ENCODE assay signal across 10 cellular contexts in genomic region chr18:54260376-54261072, GRCh38. TPM values are rescaled to one million over a fixed set of nuclear protein-coding genes. Genes with fewer than 3 reads are reported as not detected.
A peak's percentile ranks its signal among the peaks of the same experiment; 100 is the strongest.
DNase-seq lines count a peak whose midpoint lies in the region; ATAC-seq and TF ChIP-seq lines count a peak whose summit lies in the region.
"Had no signal": no experiment of that assay in that cellular context is flagged by ENCODE, and none has a peak within 500 bp of the region (broad histone marks: within the 10 kb centered on the region; RNA-seq: fewer than 3 reads in every experiment).

No MANE protein-coding gene starts in this region.

- no peak overlapping the region for H3K4me3 ChIP-seq in Peyer's patch
- H3K4me3 ChIP-seq in right lobe of liver = no peak overlapping the region

- no peak for TF ChIP-seq CTCF in Peyer's patch (IDR thresholded peaks at IDR 0.05)
- TF ChIP-seq CTCF in right lobe of liver (IDR thresholded peaks at IDR 0.05) = no peak

- DNase-seq in Peyer's patch = no peak
- no peak for DNase-seq in right lobe of liver
- DNase-seq in NCI-H69 (lab: John Stamatoyannopoulos, UW) = no peak
- no peak for DNase-seq in NCI-H526 (lab: John Stamatoyannopoulos, UW)
- DNase-seq in midbrain (lab: John Stamatoyannopoulos, UW) = no peak
- DNase-seq in NCI-H1092 (lab: John Stamatoyannopoulos, UW) = no peak
- DNase-seq: activated effector memory CD4-positive, alpha-beta T cell treated with Interleukin-2 at 50 U/mL for 16 hours; NCI-H2029 treated with DMSO at 0.1 percent for 48 hours had no signal

- H3K4me1 ChIP-seq in Peyer's patch (peaks cover 0 to 7% (median under 1%) of the 10 kb centered on the region in 4 donors), right lobe of liver (no peaks in the 10 kb centered on the region)

- TF ChIP-seq POLR2A in Peyer's patch (IDR thresholded peaks at IDR 0.05) (no peak), right lobe of liver (IDR thresholded peaks at IDR 0.05) (no peak)

- no peaks in the 10 kb centered on the region for H3K27me3 ChIP-seq in Peyer's patch
- H3K27me3 ChIP-seq in right lobe of liver = no peaks in the 10 kb centered on the region

- intact Hi-C loops in right lobe of liver (cut with DNase I) = no loop called here

- H3K9me3 ChIP-seq in Peyer's patch = no peaks in the 10 kb centered on the region
- no peaks in the 10 kb centered on the region for H3K9me3 ChIP-seq in right lobe of liver

- peak; percentile 30 for ATAC-seq in GM18508 (IDR thresholded peaks at IDR 0.05; ENCODE audit: insufficient read depth, unreplicated experiment)
- ATAC-seq in GM21786 (IDR thresholded peaks at IDR 0.05; ENCODE audit: unreplicated experiment) = peak; percentile 32
- ATAC-seq in right lobe of liver = peak; percentile 22 to 68 (median 48)

- H3K36me3 ChIP-seq in Peyer's patch (no peaks in the 10 kb centered on the region), right lobe of liver (no peaks in the 10 kb centered on the region)

- peak overlapping the region in 3 of 4 donors; percentile 23 to 42 (median 26) for H3K27ac ChIP-seq in Peyer's patch
- H3K27ac ChIP-seq in right lobe of liver = no peak overlapping the region

- WGBS in right lobe of liver (ENCODE audit: insufficient coverage, low coverage, low lambda C conversion rate, missing lambda C conversion rate) = 64% methylated on average over 11 of the region's 11 CpGs

RNA-seq across cellular contexts. Expression of gene POLI, which starts 8.8 kb away (rescaled TPM):
- total RNA-seq in Peyer's patch (10 to 100 TPM; 12.3 to 35.5 (median 25.0) TPM), right lobe of liver (10 to 100 TPM in 5 of 6 experiments, 1 to 10 TPM in 1; 9.2 to 14.1 (median 12.2) TPM)

RNA-seq across cellular contexts. Expression of gene MBD2, which starts 36.1 kb away (rescaled TPM):
- 10 to 100 TPM; 27.5 to 44.6 (median 34.0) TPM for total RNA-seq in Peyer's patch
- total RNA-seq in right lobe of liver = 10 to 100 TPM; 13.7 to 47.7 (median 29.4) TPM

Comparison
In these comparisons a context has a peak if more than half of its experiments do, and no peak if none do; other contexts are left out.
1. H3K27ac ChIP-seq: peak in Peyer's patch (3 of 4); none in right lobe of liver (0 of 3).
2. Peak in every context shown above with its lines, with median percentiles within 50 percentile points of each other: ATAC-seq.